In genomic region chr13:80551650-80552497, GRCh38 we compare ENCODE assay signal across 18 cellular contexts.
DNase-seq lines count a peak whose midpoint lies in the region; ATAC-seq and TF ChIP-seq lines count a peak whose summit lies in the region.
"Had no signal": no experiment of that assay in that cellular context is flagged by ENCODE, and none has a peak within 500 bp of the region (broad histone marks: within the 10 kb centered on the region; RNA-seq: fewer than 3 reads in every experiment).

No MANE protein-coding gene starts in this region.

- DNase-seq in heart right ventricle = no peak
- DNase-seq in right cardiac atrium = no peak
- DNase-seq in mucosa of descending colon = no peak
- no peak for DNase-seq in uterus
- no peak for DNase-seq in DMS153 treated with DMSO at 0.1 percent for 48 hours (lab: John Stamatoyannopoulos, UW; ENCODE audit: unreplicated experiment)
- no peak for DNase-seq in progenitor cell of endocrine pancreas (ENCODE audit: low spot score, unreplicated experiment)
- DNase-seq in foreskin melanocyte = no peak
- DNase-seq: activated effector memory CD4-positive, alpha-beta T cell treated with anti-CD3 and anti-CD28 coated beads, Interleukin-2, amount 50 U/mL, for 16 hours; anterior cingulate cortex; GDM1; Karpas-422; NCI-H1694 treated with DMSO at 0.1 percent for 48 hours; NCI-H526; Peyer's patch had no signal

- peaks cover 58% of the 10 kb centered on the region for H3K4me1 Mint-ChIP-seq in brain
- peaks cover 11% of the 10 kb centered on the region for H3K4me1 Mint-ChIP-seq in progenitor cell of endocrine pancreas (ENCODE audit: low read depth)

- no peaks in the 10 kb centered on the region for H3K9me3 Mint-ChIP-seq in brain
- no peaks in the 10 kb centered on the region for H3K9me3 Mint-ChIP-seq in progenitor cell of endocrine pancreas (ENCODE audit: low read depth)

- 35 to 40% methylated on average over 1 of the region's 1 CpG for WGBS in heart right ventricle, 2 donors
- WGBS in right cardiac atrium = 23% methylated on average over 1 of the region's 1 CpG

- H3K27me3 Mint-ChIP-seq in brain (no peaks in the 10 kb centered on the region), progenitor cell of endocrine pancreas (no peaks in the 10 kb centered on the region)

- no peak for ATAC-seq in heart right ventricle
- no peak for ATAC-seq in right cardiac atrium
- ATAC-seq in mucosa of descending colon = peak; percentile 57

- no peaks in the 10 kb centered on the region for H3K9me3 ChIP-seq in heart right ventricle
- H3K9me3 ChIP-seq in right cardiac atrium (ENCODE audit: control insufficient read depth, low read length) = no peaks in the 10 kb centered on the region
- no peaks in the 10 kb centered on the region for H3K9me3 ChIP-seq in mucosa of descending colon
- no peaks in the 10 kb centered on the region for H3K9me3 ChIP-seq in uterus
- H3K9me3 ChIP-seq: Peyer's patch, suprapubic skin had no signal

- intact Hi-C loops in heart right ventricle (cut with DNase I) = no loop called here
- intact Hi-C loops in right cardiac atrium (cut with DNase I) = loop anchor here in 1 of 4 donors (10.0 kb wide), 1 partner anchor 187 kb away; no protein-coding TSS in a partner anchor
- intact Hi-C loops in mucosa of descending colon (cut with DNase I, micrococcal nuclease) = no loop called here
- intact Hi-C loops in uterus (cut with DNase I; ENCODE audit: low total_unique reads) = no loop called here

- H3K4me3 ChIP-seq in heart right ventricle (no peak overlapping the region), right cardiac atrium (ENCODE audit: low read length) (no peak overlapping the region), mucosa of descending colon (no peak overlapping the region), uterus (no peak overlapping the region)
- H3K4me3 ChIP-seq: hepatocyte, Peyer's patch, suprapubic skin had no signal

- H3K27me3 ChIP-seq in heart right ventricle (no peaks in the 10 kb centered on the region), right cardiac atrium (ENCODE audit: control insufficient read depth, insufficient read depth) (no peaks in the 10 kb centered on the region), uterus (no peaks in the 10 kb centered on the region)
- H3K27me3 ChIP-seq: hepatocyte, Peyer's patch, suprapubic skin had no signal

- TF ChIP-seq POLR2A in uterus (IDR thresholded peaks at IDR 0.05) = no peak

- TF ChIP-seq CTCF in heart right ventricle (IDR thresholded peaks at IDR 0.05) (no peak), brain (conservative IDR thresholded peaks at IDR 0.05) (no peak), mucosa of descending colon (IDR thresholded peaks at IDR 0.05) (no peak), uterus (IDR thresholded peaks at IDR 0.05) (no peak), progenitor cell of endocrine pancreas (IDR thresholded peaks at IDR 0.05; ENCODE audit: unreplicated experiment) (no peak)

- H3K27ac Mint-ChIP-seq in brain (peak overlapping the region in 4 of 5 experiments; percentile 2 to 47 (median 16)), progenitor cell of endocrine pancreas (no peak overlapping the region)

- H3K4me1 ChIP-seq in heart right ventricle = peaks cover 0 to 45% (median 25%) of the 10 kb centered on the region in 9 donors
- peaks cover 2% of the 10 kb centered on the region for H3K4me1 ChIP-seq in right cardiac atrium (ENCODE audit: control insufficient read depth, insufficient read depth, low read length)
- peaks cover 6% of the 10 kb centered on the region for H3K4me1 ChIP-seq in mucosa of descending colon (ENCODE audit: low read depth)
- H3K4me1 ChIP-seq in uterus = no peaks in the 10 kb centered on the region
- H3K4me1 ChIP-seq: Peyer's patch had no signal

- H3K36me3 Mint-ChIP-seq in brain (no peaks in the 10 kb centered on the region), progenitor cell of endocrine pancreas (ENCODE audit: insufficient read depth) (no peaks in the 10 kb centered on the region)

- H3K36me3 ChIP-seq in heart right ventricle (no peaks in the 10 kb centered on the region), mucosa of descending colon (ENCODE audit: low read depth) (no peaks in the 10 kb centered on the region), uterus (no peaks in the 10 kb centered on the region)
- H3K36me3 ChIP-seq: Peyer's patch, suprapubic skin had no signal

- peak overlapping the region in 1 of 5 experiments; percentile 47 for H3K4me3 Mint-ChIP-seq in brain
- H3K4me3 Mint-ChIP-seq in progenitor cell of endocrine pancreas (ENCODE audit: low read depth) = no peak overlapping the region

- H3K27ac ChIP-seq in heart right ventricle (peak overlapping the region in 9 of 10 donors; percentile 15 to 72 (median 61)), right cardiac atrium (ENCODE audit: low read length) (no peak overlapping the region), uterus (peak overlapping the region; percentile 24 to 37)
- H3K27ac ChIP-seq: hepatocyte, HL-60, Peyer's patch, suprapubic skin had no signal
